1 cellular context compared by ENCODE assay signal in the genomic region with DNA sequence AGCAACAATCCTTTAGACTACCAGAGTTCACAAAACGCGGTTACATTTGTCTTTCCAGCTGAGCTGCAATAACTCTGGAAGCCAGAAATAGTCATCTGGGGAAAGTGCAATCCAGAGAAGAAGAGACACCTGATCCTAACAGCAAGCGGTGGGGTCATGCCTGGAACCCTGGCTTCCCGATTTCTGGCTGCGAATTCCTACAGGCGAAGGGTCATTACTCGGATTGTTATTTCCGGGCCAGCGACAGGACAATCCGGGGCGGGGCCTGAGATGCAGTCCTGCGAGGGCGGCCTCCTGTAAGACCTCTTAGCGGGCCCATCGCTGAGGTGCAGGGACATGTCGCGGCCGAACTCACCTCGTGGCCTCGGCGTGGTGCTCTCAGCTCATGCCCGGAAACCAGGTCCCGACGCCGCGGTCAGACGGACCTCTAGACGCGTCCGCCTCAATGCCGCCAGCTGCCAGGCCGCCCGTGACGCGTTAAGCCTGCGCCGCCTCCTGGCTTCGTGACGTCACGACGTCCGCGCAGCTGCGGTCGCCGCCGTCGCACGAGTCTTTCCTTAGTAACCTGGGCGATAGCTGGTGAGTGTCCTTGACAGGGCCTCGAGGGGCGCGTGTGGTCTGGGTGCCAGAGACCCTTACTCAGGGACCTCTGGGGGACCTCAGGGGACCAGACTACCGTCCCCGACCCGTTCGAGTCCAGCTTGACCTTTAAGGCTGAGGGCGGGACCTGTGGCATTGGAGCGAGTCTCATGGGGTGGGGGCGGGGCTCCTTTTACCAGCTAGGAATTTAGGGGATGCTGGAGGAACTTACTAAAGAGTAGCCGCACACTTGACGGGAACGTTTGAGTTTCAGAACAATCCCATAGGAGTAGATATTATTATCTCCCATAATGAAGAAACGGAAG.
TF ChIP-seq lines count a peak whose summit lies in the region.

A gene with protein sequence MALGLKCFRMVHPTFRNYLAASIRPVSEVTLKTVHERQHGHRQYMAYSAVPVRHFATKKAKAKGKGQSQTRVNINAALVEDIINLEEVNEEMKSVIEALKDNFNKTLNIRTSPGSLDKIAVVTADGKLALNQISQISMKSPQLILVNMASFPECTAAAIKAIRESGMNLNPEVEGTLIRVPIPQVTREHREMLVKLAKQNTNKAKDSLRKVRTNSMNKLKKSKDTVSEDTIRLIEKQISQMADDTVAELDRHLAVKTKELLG (plus strand): TSS at position 523 of the 905 bp plus-strand sequence. CDS start 6,010 bp downstream, outside the sequence.
A gene with protein sequence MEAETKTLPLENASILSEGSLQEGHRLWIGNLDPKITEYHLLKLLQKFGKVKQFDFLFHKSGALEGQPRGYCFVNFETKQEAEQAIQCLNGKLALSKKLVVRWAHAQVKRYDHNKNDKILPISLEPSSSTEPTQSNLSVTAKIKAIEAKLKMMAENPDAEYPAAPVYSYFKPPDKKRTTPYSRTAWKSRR (minus strand): TSS at position 481 of the 905 bp plus-strand sequence. CDS start 3,348 bp downstream, outside the sequence.

TF ChIP-seq in HepG2, 621 proteins besides CTCF, POLR2A, EP300 and RAD21 (continued from another document and continues in another):
- TF ChIP-seq, protein P1, sequence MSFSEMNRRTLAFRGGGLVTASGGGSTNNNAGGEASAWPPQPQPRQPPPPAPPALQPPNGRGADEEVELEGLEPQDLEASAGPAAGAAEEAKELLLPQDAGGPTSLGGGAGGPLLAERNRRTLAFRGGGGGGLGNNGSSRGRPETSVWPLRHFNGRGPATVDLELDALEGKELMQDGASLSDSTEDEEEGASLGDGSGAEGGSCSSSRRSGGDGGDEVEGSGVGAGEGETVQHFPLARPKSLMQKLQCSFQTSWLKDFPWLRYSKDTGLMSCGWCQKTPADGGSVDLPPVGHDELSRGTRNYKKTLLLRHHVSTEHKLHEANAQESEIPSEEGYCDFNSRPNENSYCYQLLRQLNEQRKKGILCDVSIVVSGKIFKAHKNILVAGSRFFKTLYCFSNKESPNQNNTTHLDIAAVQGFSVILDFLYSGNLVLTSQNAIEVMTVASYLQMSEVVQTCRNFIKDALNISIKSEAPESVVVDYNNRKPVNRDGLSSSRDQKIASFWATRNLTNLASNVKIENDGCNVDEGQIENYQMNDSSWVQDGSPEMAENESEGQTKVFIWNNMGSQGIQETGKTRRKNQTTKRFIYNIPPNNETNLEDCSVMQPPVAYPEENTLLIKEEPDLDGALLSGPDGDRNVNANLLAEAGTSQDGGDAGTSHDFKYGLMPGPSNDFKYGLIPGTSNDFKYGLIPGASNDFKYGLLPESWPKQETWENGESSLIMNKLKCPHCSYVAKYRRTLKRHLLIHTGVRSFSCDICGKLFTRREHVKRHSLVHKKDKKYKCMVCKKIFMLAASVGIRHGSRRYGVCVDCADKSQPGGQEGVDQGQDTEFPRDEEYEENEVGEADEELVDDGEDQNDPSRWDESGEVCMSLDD (CRISPR knock-in tag; IDR thresholded peaks at IDR 0.05; ENCODE audit: borderline replicate concordance): peak; percentile 70; the same call in 1 of the 2 replicates
- TF ChIP-seq SIX4 (CRISPR knock-in tag; IDR thresholded peaks at IDR 0.05) (peak; percentile 82), ZNF674 (CRISPR knock-in tag; IDR thresholded peaks at IDR 0.05; ENCODE audit: low read depth) (peak; percentile 96; the same call in 1 of the 2 replicates), PHB2 (IDR thresholded peaks at IDR 0.05; ENCODE audit: partially characterized antibody) (no peak), ZNF883 (CRISPR knock-in tag; IDR thresholded peaks at IDR 0.05; ENCODE audit: not compliant biosample characterization) (peak; percentile 100), ZNF629 (CRISPR knock-in tag; conservative IDR thresholded peaks at IDR 0.05) (0 out of 2 replicates have a peak, but pooled peaks have one; percentile 24), ZFP36L1 (CRISPR knock-in tag; IDR thresholded peaks at IDR 0.05) (peak; percentile 31; the same call in 1 of the 2 replicates), CEBPG (CRISPR knock-in tag; IDR thresholded peaks at IDR 0.05) (peak; percentile 44), MTF2 (CRISPR knock-in tag; IDR thresholded peaks at IDR 0.05; ENCODE audit: borderline replicate concordance) (peak; percentile 27; the same call in 1 of the 2 replicates), SSRP1 (CRISPR knock-in tag; IDR thresholded peaks at IDR 0.05) (no peak), RFX3 (CRISPR knock-in tag; IDR thresholded peaks at IDR 0.05) (0 out of 2 replicates have a peak, but pooled peaks have one; percentile 38), NR2C2 (CRISPR knock-in tag; IDR thresholded peaks at IDR 0.05; ENCODE audit: borderline replicate concordance) (peak; percentile 90; the same call in 1 of the 2 replicates), ZNF879 (CRISPR knock-in tag; IDR thresholded peaks at IDR 0.05) (peak; percentile 99), ZNF570 (CRISPR knock-in tag; IDR thresholded peaks at IDR 0.05; ENCODE audit: borderline replicate concordance) (peak; percentile 94; the same call in 1 of the 2 replicates), NFE2L2 (IDR thresholded peaks at IDR 0.05; ENCODE audit: low read length) (no peak), ZFP41 (CRISPR knock-in tag; IDR thresholded peaks at IDR 0.05; ENCODE audit: borderline replicate concordance) (peak; percentile 96), ZNF160 (CRISPR knock-in tag; IDR thresholded peaks at IDR 0.05) (peak; percentile 52; the same call in 1 of the 2 replicates), ZNF598 (CRISPR knock-in tag; IDR thresholded peaks at IDR 0.05; ENCODE audit: borderline replicate concordance) (peak; percentile 96), SMARCE1 (IDR thresholded peaks at IDR 0.05; ENCODE audit: borderline replicate concordance) (no peak), ZNF224 (CRISPR knock-in tag; IDR thresholded peaks at IDR 0.05) (peak; percentile 98), HMGA1 (CRISPR knock-in tag; conservative IDR thresholded peaks at IDR 0.05) (no peak), NR3C1 (CRISPR knock-in tag; IDR thresholded peaks at IDR 0.05) (no peak), PHF5A (CRISPR knock-in tag; IDR thresholded peaks at IDR 0.05; ENCODE audit: low read depth, unreplicated experiment) (peak; percentile 51), EEA1 (CRISPR knock-in tag; IDR thresholded peaks at IDR 0.05; ENCODE audit: borderline replicate concordance) (peak; percentile 99), ZSCAN25 (CRISPR knock-in tag; IDR thresholded peaks at IDR 0.05) (peak; percentile 83; the same call in 1 of the 2 replicates), ZNF615 (CRISPR knock-in tag; IDR thresholded peaks at IDR 0.05; ENCODE audit: borderline replicate concordance) (no peak), FOXO1 (CRISPR knock-in tag; IDR thresholded peaks at IDR 0.05) (peak; percentile 63; the same call in 1 of the 2 replicates), ZNF768 (CRISPR knock-in tag; IDR thresholded peaks at IDR 0.05) (peak; percentile 79; the same call in 1 of the 2 replicates), CENPX (CRISPR knock-in tag; IDR thresholded peaks at IDR 0.05) (no peak), LCORL (IDR thresholded peaks at IDR 0.05) (no peak), LCORL (CRISPR knock-in tag; IDR thresholded peaks at IDR 0.05) (peak; percentile 35; the same call in 1 of the 2 replicates)
- TF ChIP-seq, protein P2, sequence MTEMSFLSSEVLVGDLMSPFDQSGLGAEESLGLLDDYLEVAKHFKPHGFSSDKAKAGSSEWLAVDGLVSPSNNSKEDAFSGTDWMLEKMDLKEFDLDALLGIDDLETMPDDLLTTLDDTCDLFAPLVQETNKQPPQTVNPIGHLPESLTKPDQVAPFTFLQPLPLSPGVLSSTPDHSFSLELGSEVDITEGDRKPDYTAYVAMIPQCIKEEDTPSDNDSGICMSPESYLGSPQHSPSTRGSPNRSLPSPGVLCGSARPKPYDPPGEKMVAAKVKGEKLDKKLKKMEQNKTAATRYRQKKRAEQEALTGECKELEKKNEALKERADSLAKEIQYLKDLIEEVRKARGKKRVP (CRISPR knock-in tag; IDR thresholded peaks at IDR 0.05): no peak; a peak in 1 of 4 replicates
- TF ChIP-seq, protein P3, sequence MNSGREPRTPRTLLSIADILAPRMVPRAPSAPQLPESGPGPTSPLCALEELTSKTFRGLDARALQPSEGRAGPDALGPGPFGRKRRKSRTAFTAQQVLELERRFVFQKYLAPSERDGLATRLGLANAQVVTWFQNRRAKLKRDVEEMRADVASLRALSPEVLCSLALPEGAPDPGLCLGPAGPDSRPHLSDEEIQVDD (CRISPR knock-in tag; IDR thresholded peaks at IDR 0.05; ENCODE audit: borderline replicate concordance): peak; percentile 98; the same call in 1 of the 2 replicates
- TF ChIP-seq, protein P4, sequence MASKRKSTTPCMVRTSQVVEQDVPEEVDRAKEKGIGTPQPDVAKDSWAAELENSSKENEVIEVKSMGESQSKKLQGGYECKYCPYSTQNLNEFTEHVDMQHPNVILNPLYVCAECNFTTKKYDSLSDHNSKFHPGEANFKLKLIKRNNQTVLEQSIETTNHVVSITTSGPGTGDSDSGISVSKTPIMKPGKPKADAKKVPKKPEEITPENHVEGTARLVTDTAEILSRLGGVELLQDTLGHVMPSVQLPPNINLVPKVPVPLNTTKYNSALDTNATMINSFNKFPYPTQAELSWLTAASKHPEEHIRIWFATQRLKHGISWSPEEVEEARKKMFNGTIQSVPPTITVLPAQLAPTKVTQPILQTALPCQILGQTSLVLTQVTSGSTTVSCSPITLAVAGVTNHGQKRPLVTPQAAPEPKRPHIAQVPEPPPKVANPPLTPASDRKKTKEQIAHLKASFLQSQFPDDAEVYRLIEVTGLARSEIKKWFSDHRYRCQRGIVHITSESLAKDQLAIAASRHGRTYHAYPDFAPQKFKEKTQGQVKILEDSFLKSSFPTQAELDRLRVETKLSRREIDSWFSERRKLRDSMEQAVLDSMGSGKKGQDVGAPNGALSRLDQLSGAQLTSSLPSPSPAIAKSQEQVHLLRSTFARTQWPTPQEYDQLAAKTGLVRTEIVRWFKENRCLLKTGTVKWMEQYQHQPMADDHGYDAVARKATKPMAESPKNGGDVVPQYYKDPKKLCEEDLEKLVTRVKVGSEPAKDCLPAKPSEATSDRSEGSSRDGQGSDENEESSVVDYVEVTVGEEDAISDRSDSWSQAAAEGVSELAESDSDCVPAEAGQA (IDR thresholded peaks at IDR 0.05; ENCODE audit: low read depth): peak; percentile 99
- TF ChIP-seq, protein P4 (CRISPR knock-in tag; IDR thresholded peaks at IDR 0.05; ENCODE audit: borderline replicate concordance): peak; percentile 90; the same call in 1 of the 2 replicates
- TF ChIP-seq, protein P5, sequence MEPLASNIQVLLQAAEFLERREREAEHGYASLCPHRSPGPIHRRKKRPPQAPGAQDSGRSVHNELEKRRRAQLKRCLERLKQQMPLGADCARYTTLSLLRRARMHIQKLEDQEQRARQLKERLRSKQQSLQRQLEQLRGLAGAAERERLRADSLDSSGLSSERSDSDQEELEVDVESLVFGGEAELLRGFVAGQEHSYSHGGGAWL (CRISPR knock-in tag; IDR thresholded peaks at IDR 0.05): peak; percentile 98
- TF ChIP-seq, protein P6, sequence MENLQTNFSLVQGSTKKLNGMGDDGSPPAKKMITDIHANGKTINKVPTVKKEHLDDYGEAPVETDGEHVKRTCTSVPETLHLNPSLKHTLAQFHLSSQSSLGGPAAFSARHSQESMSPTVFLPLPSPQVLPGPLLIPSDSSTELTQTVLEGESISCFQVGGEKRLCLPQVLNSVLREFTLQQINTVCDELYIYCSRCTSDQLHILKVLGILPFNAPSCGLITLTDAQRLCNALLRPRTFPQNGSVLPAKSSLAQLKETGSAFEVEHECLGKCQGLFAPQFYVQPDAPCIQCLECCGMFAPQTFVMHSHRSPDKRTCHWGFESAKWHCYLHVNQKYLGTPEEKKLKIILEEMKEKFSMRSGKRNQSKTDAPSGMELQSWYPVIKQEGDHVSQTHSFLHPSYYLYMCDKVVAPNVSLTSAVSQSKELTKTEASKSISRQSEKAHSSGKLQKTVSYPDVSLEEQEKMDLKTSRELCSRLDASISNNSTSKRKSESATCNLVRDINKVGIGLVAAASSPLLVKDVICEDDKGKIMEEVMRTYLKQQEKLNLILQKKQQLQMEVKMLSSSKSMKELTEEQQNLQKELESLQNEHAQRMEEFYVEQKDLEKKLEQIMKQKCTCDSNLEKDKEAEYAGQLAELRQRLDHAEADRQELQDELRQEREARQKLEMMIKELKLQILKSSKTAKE (CRISPR knock-in tag; IDR thresholded peaks at IDR 0.05; ENCODE audit: borderline replicate concordance): peak; percentile 43; the same call in 1 of the 2 replicates
- TF ChIP-seq, protein P7, sequence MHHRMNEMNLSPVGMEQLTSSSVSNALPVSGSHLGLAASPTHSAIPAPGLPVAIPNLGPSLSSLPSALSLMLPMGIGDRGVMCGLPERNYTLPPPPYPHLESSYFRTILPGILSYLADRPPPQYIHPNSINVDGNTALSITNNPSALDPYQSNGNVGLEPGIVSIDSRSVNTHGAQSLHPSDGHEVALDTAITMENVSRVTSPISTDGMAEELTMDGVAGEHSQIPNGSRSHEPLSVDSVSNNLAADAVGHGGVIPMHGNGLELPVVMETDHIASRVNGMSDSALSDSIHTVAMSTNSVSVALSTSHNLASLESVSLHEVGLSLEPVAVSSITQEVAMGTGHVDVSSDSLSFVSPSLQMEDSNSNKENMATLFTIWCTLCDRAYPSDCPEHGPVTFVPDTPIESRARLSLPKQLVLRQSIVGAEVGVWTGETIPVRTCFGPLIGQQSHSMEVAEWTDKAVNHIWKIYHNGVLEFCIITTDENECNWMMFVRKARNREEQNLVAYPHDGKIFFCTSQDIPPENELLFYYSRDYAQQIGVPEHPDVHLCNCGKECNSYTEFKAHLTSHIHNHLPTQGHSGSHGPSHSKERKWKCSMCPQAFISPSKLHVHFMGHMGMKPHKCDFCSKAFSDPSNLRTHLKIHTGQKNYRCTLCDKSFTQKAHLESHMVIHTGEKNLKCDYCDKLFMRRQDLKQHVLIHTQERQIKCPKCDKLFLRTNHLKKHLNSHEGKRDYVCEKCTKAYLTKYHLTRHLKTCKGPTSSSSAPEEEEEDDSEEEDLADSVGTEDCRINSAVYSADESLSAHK (CRISPR knock-in tag; IDR thresholded peaks at IDR 0.05; ENCODE audit: borderline replicate concordance): no peak
